In the genomic region with DNA sequence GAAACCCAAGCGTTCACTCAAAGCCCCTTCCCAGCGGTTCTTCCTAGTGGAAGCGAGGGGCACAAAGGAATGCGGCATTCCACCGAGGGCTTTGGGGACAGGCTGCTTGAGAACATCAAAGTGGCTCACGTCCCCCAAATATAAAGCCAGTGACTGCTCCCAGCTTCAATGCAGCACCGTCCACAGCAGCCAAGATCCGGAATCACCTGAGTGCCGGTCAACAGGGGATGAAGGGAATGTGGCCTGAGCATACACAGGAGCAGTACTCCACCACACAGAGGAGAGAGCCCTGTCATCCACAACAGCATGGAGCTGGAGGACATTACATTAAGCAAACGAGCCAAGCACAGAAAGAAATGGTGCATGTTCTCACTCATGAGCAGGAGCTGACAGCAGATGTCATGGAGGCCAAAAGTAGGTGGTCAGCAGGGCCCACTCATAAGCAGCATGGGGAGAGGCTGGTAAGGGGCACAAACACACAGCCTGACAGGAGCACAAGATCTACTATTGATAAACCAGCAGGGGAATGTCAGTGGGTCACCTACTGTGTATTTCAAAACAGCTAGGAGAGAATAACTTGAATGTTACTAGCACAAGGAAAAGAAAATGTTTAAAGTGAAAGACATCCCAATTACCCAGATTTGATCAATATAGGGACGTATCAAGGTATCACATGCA, we compare ENCODE assay signal across 13 cellular contexts.
DNase-seq lines count a peak whose midpoint lies in the region; ATAC-seq and TF ChIP-seq lines count a peak whose summit lies in the region.
"Had no signal": no experiment of that assay in that cellular context is flagged by ENCODE, and none has a peak within 500 bp of the region (broad histone marks: within the 10 kb centered on the region; RNA-seq: fewer than 3 reads in every experiment).

No MANE protein-coding gene starts in this region.

- H3K4me3 Mint-ChIP-seq in osteocyte (ENCODE audit: unreplicated experiment) = no peak overlapping the region
- H3K4me3 Mint-ChIP-seq: T-helper 2 cell treated with Interferon-gamma antibody and Interleukin-4, amounts not matched to agents 5 μg/mL and 100 μg/mL, for 36 hours had no signal

- POLR2A ChIA-PET in AG04450 (lab: Yijun Ruan, JAX) = interaction anchor here (0.8 kb wide), 1 partner anchor 12 kb away, joined by 3 read pairs; no protein-coding TSS in a partner anchor

- H3K36me3 ChIP-seq in HUES48 (ENCODE audit: control insufficient read depth, insufficient read depth, low read length) (no peaks in the 10 kb centered on the region), gastroesophageal sphincter (no peaks in the 10 kb centered on the region), psoas muscle (ENCODE audit: insufficient read depth in 1 of 2, low read depth in 1 of 2) (no peaks in the 10 kb centered on the region)
- H3K36me3 ChIP-seq: BLaER1 treated with 17β-estradiol and CSF1 and Interleukin-3, amounts not matched to agents 10 nM and 100 nM had no signal

- H3K4me1 ChIP-seq in HUES48 (ENCODE audit: control insufficient read depth, insufficient read depth, low read length) (peaks cover 26% of the 10 kb centered on the region), gastroesophageal sphincter (peaks cover 6 to 91% (median 22%) of the 10 kb centered on the region in 3 donors), psoas muscle (peaks cover 39% of the 10 kb centered on the region)

- no peak overlapping the region for H3K4me3 ChIP-seq in AG04450 (ENCODE audit: low read depth, low read length)
- no peak overlapping the region for H3K4me3 ChIP-seq in HUES48 (ENCODE audit: low read depth, low read length)
- no peak overlapping the region for H3K4me3 ChIP-seq in gastroesophageal sphincter
- no peak overlapping the region for H3K4me3 ChIP-seq in psoas muscle
- H3K4me3 ChIP-seq: BLaER1 treated with 17β-estradiol and CSF1 and Interleukin-3, amounts not matched to agents 10 nM and 100 nM had no signal

- WGBS in gastroesophageal sphincter (ENCODE audit: low coverage in 1 of 2), 2 donors = 60 to 65% methylated on average over 6 of the region's 11 CpGs
- WGBS in psoas muscle, 3 donors = 76 to 83% (median 82%) methylated on average over 11 of the region's 11 CpGs

- no peak overlapping the region for H3K9ac ChIP-seq in HUES48 (ENCODE audit: low read depth, low read length)
- H3K9ac ChIP-seq: BLaER1 treated with 17β-estradiol and CSF1 and Interleukin-3, amounts not matched to agents 10 nM and 100 nM had no signal

- H3K27me3 ChIP-seq in AG04450 (ENCODE audit: control insufficient read depth, insufficient read depth, low read length) (no peaks in the 10 kb centered on the region), HUES48 (ENCODE audit: control insufficient read depth, insufficient read depth, low read length) (no peaks in the 10 kb centered on the region), gastroesophageal sphincter (no peaks in the 10 kb centered on the region), psoas muscle (ENCODE audit: insufficient read depth in 3 of 3, low read length in 2 of 3) (no peaks in the 10 kb centered on the region)

- H3K9me3 Mint-ChIP-seq in osteocyte (ENCODE audit: unreplicated experiment) = no peaks in the 10 kb centered on the region
- H3K9me3 Mint-ChIP-seq: T-helper 2 cell treated with Interferon-gamma antibody and Interleukin-4, amounts not matched to agents 5 μg/mL and 100 μg/mL, for 36 hours had no signal

- intact Hi-C loops in psoas muscle (cut with DNase I) = loop anchor here in 1 of 2 donors (10.0 kb wide), 1 partner anchor 175 kb away; no protein-coding TSS in a partner anchor

- H3K36me3 Mint-ChIP-seq in osteocyte (ENCODE audit: unreplicated experiment) = no peaks in the 10 kb centered on the region

- CTCF ChIA-PET in AG04450 (lab: Charles Lee) = no interaction called here

- H3K9me3 ChIP-seq in AG04450 (ENCODE audit: control insufficient read depth, insufficient read depth, low read length) (no peaks in the 10 kb centered on the region; the same call in 1 of the 2 replicates), HUES48 (ENCODE audit: control insufficient read depth, insufficient read depth, low read length) (no peaks in the 10 kb centered on the region), gastroesophageal sphincter (no peaks in the 10 kb centered on the region), psoas muscle (no peaks in the 10 kb centered on the region)

- DNase-seq in AG04450 (ENCODE audit: low read depth, low spot score) (no peak), osteocyte (ENCODE audit: extremely low spot score, unreplicated experiment) (no peak), SIG-M5 (lab: John Stamatoyannopoulos, UW) (no peak), psoas muscle (no peak), RPMI8226 (no peak)
- DNase-seq: central memory CD4-positive, alpha-beta T cell; NCI-H1436 treated with DMSO at 0.1 percent for 48 hours; NCI-H510A treated with DMSO at 0.1 percent for 48 hours had no signal

- H3K27me3 Mint-ChIP-seq in osteocyte (ENCODE audit: unreplicated experiment) = no peaks in the 10 kb centered on the region

- TF ChIP-seq CTCF in AG04450 (IDR thresholded peaks at IDR 0.05; ENCODE audit: low read depth, low read length) (no peak), gastroesophageal sphincter (IDR thresholded peaks at IDR 0.05) (no peak), osteocyte (IDR thresholded peaks at IDR 0.05) (no peak), psoas muscle (IDR thresholded peaks at IDR 0.05) (no peak)

- TF ChIP-seq POLR2A in gastroesophageal sphincter (IDR thresholded peaks at IDR 0.05) = no peak

- peak; percentile 19 for ATAC-seq in gastroesophageal sphincter
- ATAC-seq in psoas muscle = no peak
- no peak for ATAC-seq in GM18502 (IDR thresholded peaks at IDR 0.05; ENCODE audit: poor library complexity, unreplicated experiment)

- peaks cover 42% of the 10 kb centered on the region for H3K4me1 Mint-ChIP-seq in osteocyte (ENCODE audit: unreplicated experiment)

- no peak for TF ChIP-seq EP300 in gastroesophageal sphincter (IDR thresholded peaks at IDR 0.05)

- peak overlapping the region; percentile 57 for H3K27ac ChIP-seq in AG04450 (ENCODE audit: low read depth, low read length)
- H3K27ac ChIP-seq in HUES48 (ENCODE audit: low read depth, low read length) = peak overlapping the region; percentile 16
- peak overlapping the region in 3 of 4 donors; percentile 53 to 69 (median 56) for H3K27ac ChIP-seq in gastroesophageal sphincter
- H3K27ac ChIP-seq in psoas muscle = no peak overlapping the region
- H3K27ac ChIP-seq: BLaER1 treated with 17β-estradiol and CSF1 and Interleukin-3, amounts not matched to agents 10 nM and 100 nM had no signal

- H3K27ac Mint-ChIP-seq in osteocyte (ENCODE audit: unreplicated experiment) = peak overlapping the region; percentile 39
- H3K27ac Mint-ChIP-seq: T-helper 2 cell treated with Interferon-gamma antibody and Interleukin-4, amounts not matched to agents 5 μg/mL and 100 μg/mL, for 36 hours had no signal
